ENCODE assay signal across 8 cellular contexts in genomic region chrX:71254092-71254941, GRCh38. TPM values are rescaled to one million over a fixed set of nuclear protein-coding genes. Genes with fewer than 3 reads are reported as not detected.
A peak's percentile ranks its signal among the peaks of the same experiment; 100 is the strongest.
DNase-seq lines count a peak whose midpoint lies in the region; ATAC-seq, FAIRE-seq and TF ChIP-seq lines count a peak whose summit lies in the region.

Gene ZMYM3, minus strand, starts transcription at chrX:71254140. Its CDS starts 885 bp downstream, at chrX:71253255.

- H3K4me1 Mint-ChIP-seq in IgD-negative memory B cell = peaks cover 1 to 16% (median 4%) of the 10 kb centered on the region in 3 donors

- H4K20me1 ChIP-seq in OCI-LY7 (ENCODE audit: insufficient read depth, low read length) = no peaks in the 10 kb centered on the region
- no peaks in the 10 kb centered on the region for H4K20me1 ChIP-seq in endothelial cell of umbilical vein (replicated peaks; ENCODE audit: control insufficient read depth, extremely low read depth, insufficient read depth, low read length)

- H3K79me2 ChIP-seq in OCI-LY7 (ENCODE audit: insufficient read depth, low read depth, low read length) (peaks cover 8% of the 10 kb centered on the region; the same call in 1 of the 2 replicates), endothelial cell of umbilical vein (ENCODE audit: control insufficient read depth, insufficient read depth, low read length) (peaks cover 7% of the 10 kb centered on the region)

- H3K4me1 ChIP-seq in OCI-LY7 (ENCODE audit: insufficient read depth, low read length, poor library complexity, severe bottlenecking) = peaks cover 24% of the 10 kb centered on the region
- H3K4me1 ChIP-seq in endothelial cell of umbilical vein (ENCODE audit: control insufficient read depth, extremely low read depth, insufficient read depth, low read length) = peaks cover 8% of the 10 kb centered on the region

- no peaks in the 10 kb centered on the region for H3K27me3 ChIP-seq in endothelial cell of umbilical vein (ENCODE audit: control insufficient read depth in 2 of 2, insufficient read depth in 2 of 2, low read length in 2 of 2)

- TF ChIP-seq CTCF in OCI-LY7 (conservative IDR thresholded peaks at IDR 0.05; ENCODE audit: low read length) = no peak
- TF ChIP-seq CTCF in endothelial cell of umbilical vein (IDR thresholded peaks at IDR 0.05; ENCODE audit: extremely low read depth in 1 of 2, insufficient read depth in 1 of 2, low read depth in 1 of 2, low read length in 2 of 2) = no peak

- peak; percentile 69 for DNase-seq in DMS 273 treated with DMSO at 0.1 percent for 48 hours (lab: John Stamatoyannopoulos, UW)
- peak; percentile 90 for DNase-seq in OCI-LY7 (ENCODE audit: low spot score)
- peak; percentile 59 for DNase-seq in activated T-cell treated with anti-CD3 and anti-CD28 coated beads for 1 hour (ENCODE audit: low read depth)
- peak; percentile 80 for DNase-seq in endothelial cell of umbilical vein (ENCODE audit: low read depth, low spot score)
- peak; percentile 70 for DNase-seq in middle frontal gyrus (ENCODE audit: extremely low spot score, low spot score)
- DNase-seq in stimulated activated CD8-positive, alpha-beta memory T cell treated with anti-CD3 and anti-CD28 coated beads, Interleukin-15, amount 100 ng/mL, for 48 hours (ENCODE audit: low read depth in 2 of 2) = peak; percentile 65 to 76

- H3K9ac ChIP-seq in endothelial cell of umbilical vein (replicated peaks; ENCODE audit: extremely low read depth, insufficient read depth, low read length) = peak within 1 kb of the TSS; percentile 83

- no peaks in the 10 kb centered on the region for H3K9me2 ChIP-seq in OCI-LY7 (ENCODE audit: insufficient read depth, low read length)

- peak within 1 kb of the TSS; percentile 85 for H3K27ac ChIP-seq in OCI-LY7 (ENCODE audit: low read depth, low read length, poor library complexity, severe bottlenecking)
- H3K27ac ChIP-seq in endothelial cell of umbilical vein (ENCODE audit: insufficient read depth, low read depth, low read length) = peak within 1 kb of the TSS; percentile 51

- no peaks in the 10 kb centered on the region for H3K9me3 Mint-ChIP-seq in IgD-negative memory B cell

- no peaks in the 10 kb centered on the region for H3K36me3 Mint-ChIP-seq in IgD-negative memory B cell

- H3K36me3 ChIP-seq in OCI-LY7 (ENCODE audit: insufficient read depth, low read length) (peaks cover 4% of the 10 kb centered on the region; the same call in 1 of the 2 replicates), endothelial cell of umbilical vein (ENCODE audit: control insufficient read depth in 2 of 2, extremely low read depth in 1 of 2, insufficient read depth in 2 of 2, low read length in 2 of 2) (peaks cover 0 to 11% of the 10 kb centered on the region in 2 experiments)

- dilution Hi-C loops in endothelial cell of umbilical vein (cut with MboI; ENCODE audit: extremely low pct_ligation_motif_present, low sequenced_read_pairs) = no loop called here

- peak within 1 kb of the TSS; percentile 73 to 93 (median 88) for H3K27ac Mint-ChIP-seq in IgD-negative memory B cell

- POLR2A ChIA-PET in OCI-LY7 (lab: Charles Lee) (interaction anchor here (0.6 to 3.3 kb wide), 6 partner anchors 29 to 284 kb away, joined by 4 to 24 read pairs (median 8); partner anchors contain the start of genes NONO and TAF1), endothelial cell of umbilical vein (lab: Charles Lee) (interaction anchor here (0.6 to 2.1 kb wide), 2 partner anchors 9 to 29 kb away, joined by 6 to 7 read pairs; partner anchors contain the start of gene NONO)

- H3K9me1 ChIP-seq in endothelial cell of umbilical vein (replicated peaks; ENCODE audit: control insufficient read depth, extremely low read depth, insufficient read depth, low read length) = no peaks in the 10 kb centered on the region

- peak; percentile 24 for TF ChIP-seq POLR2A in endothelial cell of umbilical vein (IDR thresholded peaks at IDR 0.05; ENCODE audit: low read depth, low read length)

- peak; percentile 79 for ATAC-seq in GM21529 (IDR thresholded peaks at IDR 0.05; ENCODE audit: unreplicated experiment)

- H2AFZ ChIP-seq in OCI-LY7 (ENCODE audit: low read length) = peak within 1 kb of the TSS; percentile 87; the same call in 1 of the 2 replicates
- peak within 1 kb of the TSS; percentile 92 for H2AFZ ChIP-seq in endothelial cell of umbilical vein (ENCODE audit: low read depth, low read length)

- H3K4me2 ChIP-seq in OCI-LY7 (ENCODE audit: low read length) (peak within 1 kb of the TSS; percentile 99), endothelial cell of umbilical vein (ENCODE audit: insufficient read depth, low read length) (peak within 1 kb of the TSS; percentile 85)

- peak; percentile 79 for FAIRE-seq in endothelial cell of umbilical vein (lab: Jason Lieb, UNC)

- CTCF ChIA-PET in OCI-LY7 (lab: Charles Lee; ENCODE audit: unreplicated experiment) (interaction anchor here (0.6 to 1.0 kb wide), 3 partner anchors 57 to 368 kb away, joined by 3 to 7 read pairs (median 3); no protein-coding TSS in a partner anchor), endothelial cell of umbilical vein (lab: Charles Lee) (interaction anchor here (1.8 kb wide), 1 partner anchor 29 kb away, joined by 6 read pairs; the partner anchor contains the start of gene NONO)

- BruUV-seq in OCI-LY7 (replicated peaks; lab: Mats Ljungman, UMichigan) (no TSS peak), endothelial cell of umbilical vein (replicated peaks; lab: Mats Ljungman, UMichigan) (no TSS peak)

- intact Hi-C loops in OCI-LY7 (cut with micrococcal nuclease; ENCODE audit: unreplicated experiment) = loop anchor here (1.0 to 5.0 kb wide), 3 partner anchors 29 to 112 kb away; partner anchors contain the start of genes NONO and TAF1
- intact Hi-C loops in endothelial cell of umbilical vein (cut with micrococcal nuclease) = loop anchor here (1.0 kb wide), 2 partner anchors 29 to 112 kb away; partner anchors contain the start of genes NONO and TAF1

- H3K9me3 ChIP-seq in OCI-LY7 (ENCODE audit: low read length) (no peaks in the 10 kb centered on the region), endothelial cell of umbilical vein (replicated peaks; ENCODE audit: control insufficient read depth, insufficient read depth, low read length) (no peaks in the 10 kb centered on the region)

- no peaks in the 10 kb centered on the region for H3K27me3 Mint-ChIP-seq in IgD-negative memory B cell

- H3K4me3 ChIP-seq in OCI-LY7 (ENCODE audit: low read depth, low read length, poor library complexity, severe bottlenecking) (peak within 1 kb of the TSS; percentile 96), endothelial cell of umbilical vein (replicated peaks in 1 of 3; ENCODE audit: insufficient read depth in 1 of 3, low read depth in 1 of 3, low read length in 3 of 3) (peak within 1 kb of the TSS; percentile 80 to 96 (median 94))

- peak within 1 kb of the TSS; percentile 91 to 98 (median 98) for H3K4me3 Mint-ChIP-seq in IgD-negative memory B cell

TF ChIP-seq in endothelial cell of umbilical vein, 7 proteins besides CTCF, POLR2A, EP300 and RAD21:
- no peak for TF ChIP-seq POLR2AphosphoS5 (IDR thresholded peaks at IDR 0.05; ENCODE audit: insufficient read depth, low read depth, low read length)
- TF ChIP-seq FOS (IDR thresholded peaks at IDR 0.05; ENCODE audit: borderline replicate concordance, insufficient read depth, low read length) = no peak
- no peak for TF ChIP-seq JUN (IDR thresholded peaks at IDR 0.05; ENCODE audit: borderline replicate concordance, insufficient read depth, insufficient read length, low read depth)
- TF ChIP-seq MYC (IDR thresholded peaks at IDR 0.05; ENCODE audit: low read depth, low read length) = no peak
- no peak for TF ChIP-seq EZH2 (IDR thresholded peaks at IDR 0.05; ENCODE audit: borderline replicate concordance, low read depth, low read length, severe bottlenecking)
- no peak for TF ChIP-seq MAX (IDR thresholded peaks at IDR 0.05; ENCODE audit: insufficient read depth, insufficient read length)
- no peak for TF ChIP-seq GATA2 (IDR thresholded peaks at IDR 0.05; ENCODE audit: insufficient read depth, insufficient read length, low read depth, low read length)
TF ChIP-seq in endothelial cell of umbilical vein: peak in this region for 0.

RNA-seq across cellular contexts. Expression of gene ZMYM3, which starts in this region (rescaled TPM):
- polyA plus RNA-seq in IgD-negative memory B cell (7.0 TPM), endothelial cell of umbilical vein (24.7 and 26.5 TPM in 2 replicates)
- total RNA-seq in OCI-LY7 (2014; rRNA removed; shearing (Covaris generic)) = 21.8 and 23.8 TPM in 2 replicates
- total RNA-seq in OCI-LY7 (2022) (40.3 and 41.4 TPM in 2 replicates), endothelial cell of umbilical vein (32.9 and 33.1 TPM in 2 replicates)
- polyA plus RNA-seq in endothelial cell of umbilical vein (2011; cell fraction: cytosol; rRNA removed) = 21.1 and 21.8 TPM in 2 replicates
- 58.9 and 62.9 TPM in 2 replicates for polyA plus RNA-seq in endothelial cell of umbilical vein (2011; cell fraction: nucleus; rRNA removed)
- 19.0 and 22.9 TPM in 2 replicates for polyA plus RNA-seq in endothelial cell of umbilical vein (2012)
- 39.9 and 46.3 TPM in 2 replicates for polyA minus RNA-seq in endothelial cell of umbilical vein
- polyA minus RNA-seq in endothelial cell of umbilical vein (2011; cell fraction: cytosol; rRNA and poly(A)+ RNA removed) = 16.8 TPM
- 18.8 and 21.3 TPM in 2 replicates for polyA minus RNA-seq in endothelial cell of umbilical vein (2011; cell fraction: nucleus; rRNA and poly(A)+ RNA removed)

Comparison
In these comparisons a context has a peak if more than half of its experiments do, and no peak if none do; other contexts are left out.
1. Peak in every context shown above with its lines: DNase-seq, ATAC-seq, H3K4me3 ChIP-seq and H3K27ac ChIP-seq.